In genomic region chr12:111791507-111791906, GRCh38 we compare ENCODE assay signal across 32 cellular contexts. TPM values are rescaled to one million over a fixed set of nuclear protein-coding genes. Genes with fewer than 3 reads are reported as not detected.
DNase-seq lines count a peak whose midpoint lies in the region; ATAC-seq, FAIRE-seq and TF ChIP-seq lines count a peak whose summit lies in the region.
"Had no signal": no experiment of that assay in that cellular context is flagged by ENCODE, and none has a peak within 500 bp of the region (broad histone marks: within the 10 kb centered on the region; RNA-seq: fewer than 3 reads in every experiment).

No MANE protein-coding gene starts in this region.

- peak in 1 of 4 donors; percentile 3 for ATAC-seq in heart left ventricle
- no peak for ATAC-seq in left ventricle myocardium superior
- ATAC-seq in psoas muscle = peak in 3 of 4 donors; percentile 15 to 29 (median 28)
- peak; percentile 15 to 44 for ATAC-seq in upper lobe of left lung (ENCODE audit: low FRiP score in 2 of 2)
- ATAC-seq: activated CD8-positive, alpha-beta memory T cell treated with anti-CD3 and anti-CD28 coated beads, Interleukin-2, amount 10 ng/mL, durations not matched to agents 7 days and 5 days; T-cell had no signal

- H3K4me3 ChIP-seq in heart left ventricle (no peak overlapping the region), kidney (ENCODE audit: low read length in 2 of 2) (no peak overlapping the region), psoas muscle (no peak overlapping the region), upper lobe of left lung (no peak overlapping the region)
- H3K4me3 ChIP-seq in CD4-positive, alpha-beta memory T cell (ENCODE audit: low read length in 2 of 2) = no peak overlapping the region
- H3K4me3 ChIP-seq: cardiac muscle cell, colonic mucosa, GM23248 had no signal

- H3K9me3 ChIP-seq in heart left ventricle (no peaks in the 10 kb centered on the region), kidney (ENCODE audit: control insufficient read depth in 1 of 2, low read length in 2 of 2) (no peaks in the 10 kb centered on the region), psoas muscle (no peaks in the 10 kb centered on the region), upper lobe of left lung (no peaks in the 10 kb centered on the region)
- no peaks in the 10 kb centered on the region for H3K9me3 ChIP-seq in CD4-positive, alpha-beta memory T cell (ENCODE audit: control insufficient read depth in 1 of 2, low read length in 2 of 2)
- H3K9me3 ChIP-seq: colonic mucosa had no signal

- H3K9me3 Mint-ChIP-seq in CD4-positive, alpha-beta memory T cell = no peaks in the 10 kb centered on the region
- H3K9me3 Mint-ChIP-seq: activated CD4-positive, alpha-beta T cell treated with anti-CD3 and anti-CD28 coated beads, Interleukin-2, amount 10 ng/mL, durations not matched to agents 7 days and 5 days; activated naive CD8-positive, alpha-beta T cell treated with anti-CD3 and anti-CD28 coated beads, Interleukin-2, amount 10 ng/mL, durations not matched to agents 7 days and 5 days; CD4-positive, alpha-beta T cell; IgD-negative memory B cell; nephron; T-cell; type B pancreatic cell had no signal

- no peak for FAIRE-seq in kidney (lab: Jason Lieb, UNC)
- FAIRE-seq: astrocyte, GM18507, GM19239 had no signal

- CTCF ChIA-PET in CD4-positive, alpha-beta memory T cell (lab: Charles Lee; ENCODE audit: partially characterized antibody) = interaction anchor here (1.6 kb wide), 1 partner anchor 21 kb away, joined by 6 read pairs; no protein-coding TSS in a partner anchor

- no peaks in the 10 kb centered on the region for H3K36me3 Mint-ChIP-seq in CD4-positive, alpha-beta memory T cell
- H3K36me3 Mint-ChIP-seq: activated CD8-positive, alpha-beta memory T cell treated with anti-CD3 and anti-CD28 coated beads, Interleukin-2, amount 10 ng/mL, durations not matched to agents 7 days and 5 days; activated naive CD8-positive, alpha-beta T cell treated with anti-CD3 and anti-CD28 coated beads, Interleukin-2, amount 10 ng/mL, durations not matched to agents 7 days and 5 days; T-cell; type B pancreatic cell had no signal

- no peak overlapping the region for H3K4me3 Mint-ChIP-seq in CD4-positive, alpha-beta memory T cell
- H3K4me3 Mint-ChIP-seq: activated CD4-positive, alpha-beta T cell treated with anti-CD3 and anti-CD28 coated beads, Interleukin-2, amount 10 ng/mL, durations not matched to agents 7 days and 5 days; activated CD8-positive, alpha-beta memory T cell treated with anti-CD3 and anti-CD28 coated beads, Interleukin-2, amount 10 ng/mL, durations not matched to agents 7 days and 5 days; activated naive CD8-positive, alpha-beta T cell treated with anti-CD3 and anti-CD28 coated beads, Interleukin-2, amount 10 ng/mL, durations not matched to agents 7 days and 5 days; CD4-positive, alpha-beta T cell; nephron; T-cell; type B pancreatic cell had no signal

- no peak for DNase-seq in heart left ventricle
- DNase-seq in left ventricle myocardium superior = no peak
- DNase-seq in kidney = peak; percentile 77
- no peak for DNase-seq in psoas muscle
- no peak for DNase-seq in upper lobe of left lung
- DNase-seq in activated CD4-positive, CD25-positive, alpha-beta regulatory T cell (lab: John Stamatoyannopoulos, UW) = no peak
- no peak for DNase-seq in CD4-positive, alpha-beta memory T cell
- no peak for DNase-seq in 8988T
- DNase-seq: activated CD4-positive, alpha-beta T cell treated with anti-CD3 and anti-CD28 coated beads, Interleukin-2, amount 10 ng/mL, durations not matched to agents 7 days and 5 days; activated CD8-positive, alpha-beta memory T cell treated with anti-CD3 and anti-CD28 coated beads, Interleukin-2, amount 10 ng/mL, durations not matched to agents 7 days and 5 days; activated gamma-delta T cell treated with Interleukin-2 at 50 U/mL for 16 hours; activated naive CD8-positive, alpha-beta T cell treated with anti-CD3 and anti-CD28 coated beads, Interleukin-2, amount 10 ng/mL, durations not matched to agents 7 days and 5 days; activated T-cell treated with anti-CD3 and anti-CD28 coated beads, Interleukin-2, amount 50 U/mL, for 48 hours; CD4-positive, alpha-beta T cell; effector CD8-positive, alpha-beta T cell; NCI-H1436 treated with DMSO at 0.1 percent for 48 hours; NCI-H2107; NCI-H446 treated with DMSO at 0.1 percent for 48 hours; NCI-H82; stimulated activated CD4-positive, alpha-beta T cell treated with anti-CD3 and anti-CD28 coated beads, Interleukin-4, amount 100 ng/mL, for 24 hours; T-cell; WERI-Rb-1 had no signal

- H3K4me1 Mint-ChIP-seq in CD4-positive, alpha-beta memory T cell = no peaks in the 10 kb centered on the region
- H3K4me1 Mint-ChIP-seq: activated CD4-positive, alpha-beta T cell treated with anti-CD3 and anti-CD28 coated beads, Interleukin-2, amount 10 ng/mL, durations not matched to agents 7 days and 5 days; activated CD8-positive, alpha-beta memory T cell treated with anti-CD3 and anti-CD28 coated beads, Interleukin-2, amount 10 ng/mL, durations not matched to agents 7 days and 5 days; activated naive CD8-positive, alpha-beta T cell treated with anti-CD3 and anti-CD28 coated beads, Interleukin-2, amount 10 ng/mL, durations not matched to agents 7 days and 5 days; nephron; T-cell had no signal

- TF ChIP-seq CTCF in heart left ventricle (IDR thresholded peaks at IDR 0.05) = no peak
- TF ChIP-seq CTCF in kidney (IDR thresholded peaks at IDR 0.05; ENCODE audit: borderline replicate concordance, extremely low read depth, insufficient read depth) = no peak
- TF ChIP-seq CTCF in psoas muscle (IDR thresholded peaks at IDR 0.05) = no peak
- TF ChIP-seq CTCF in upper lobe of left lung (IDR thresholded peaks at IDR 0.05) = no peak

- H3K27ac Mint-ChIP-seq in CD4-positive, alpha-beta memory T cell = no peak overlapping the region
- H3K27ac Mint-ChIP-seq: activated CD4-positive, alpha-beta T cell treated with anti-CD3 and anti-CD28 coated beads, Interleukin-2, amount 10 ng/mL, durations not matched to agents 7 days and 5 days; activated CD8-positive, alpha-beta memory T cell treated with anti-CD3 and anti-CD28 coated beads, Interleukin-2, amount 10 ng/mL, durations not matched to agents 7 days and 5 days; activated naive CD8-positive, alpha-beta T cell treated with anti-CD3 and anti-CD28 coated beads, Interleukin-2, amount 10 ng/mL, durations not matched to agents 7 days and 5 days; CD4-positive, alpha-beta T cell; IgD-negative memory B cell; T-cell; type B pancreatic cell had no signal

- peaks cover 0 to 9% (median 0%) of the 10 kb centered on the region in 12 donors for H3K4me1 ChIP-seq in heart left ventricle
- peaks cover 3 to 25% of the 10 kb centered on the region in 2 donors for H3K4me1 ChIP-seq in kidney (ENCODE audit: control insufficient read depth in 1 of 2, insufficient read depth in 1 of 2, low read depth in 1 of 2, low read length in 2 of 2)
- H3K4me1 ChIP-seq in psoas muscle = peaks cover 9% of the 10 kb centered on the region
- H3K4me1 ChIP-seq in upper lobe of left lung = peaks cover 0 to 14% (median 12%) of the 10 kb centered on the region in 4 donors
- no peaks in the 10 kb centered on the region for H3K4me1 ChIP-seq in CD4-positive, alpha-beta memory T cell (ENCODE audit: insufficient read depth, low read length)
- H3K4me1 ChIP-seq: colonic mucosa had no signal

- TF ChIP-seq POLR2A in heart left ventricle (IDR thresholded peaks at IDR 0.05) (no peak), upper lobe of left lung (IDR thresholded peaks at IDR 0.05) (no peak)

- no peak for TF ChIP-seq EP300 in upper lobe of left lung (IDR thresholded peaks at IDR 0.05)

- POLR2A ChIA-PET in CD4-positive, alpha-beta memory T cell (lab: Charles Lee; ENCODE audit: partially characterized antibody) = no interaction called here

- peak overlapping the region in 11 of 12 donors; percentile 51 to 84 (median 71) for H3K27ac ChIP-seq in heart left ventricle
- peak overlapping the region; percentile 67 to 90 for H3K27ac ChIP-seq in kidney (ENCODE audit: low read depth in 2 of 2, low read length in 2 of 2)
- H3K27ac ChIP-seq in psoas muscle = peak overlapping the region; percentile 77
- peak overlapping the region in 3 of 4 donors; percentile 22 to 38 (median 29) for H3K27ac ChIP-seq in upper lobe of left lung
- H3K27ac ChIP-seq in CD4-positive, alpha-beta memory T cell (ENCODE audit: low read depth, low read length) = no peak overlapping the region
- H3K27ac ChIP-seq: 22Rv1, cardiac muscle cell, GM23248, WERI-Rb-1 had no signal

- peaks cover 0 to 96% (median 80%) of the 10 kb centered on the region in 9 donors for H3K36me3 ChIP-seq in heart left ventricle
- H3K36me3 ChIP-seq in kidney (ENCODE audit: control insufficient read depth in 1 of 2, insufficient read depth in 2 of 2, low read length in 2 of 2) = peaks cover 32 to 44% of the 10 kb centered on the region in 2 donors
- peaks cover 0 to 87% of the 10 kb centered on the region in 2 donors for H3K36me3 ChIP-seq in psoas muscle (ENCODE audit: insufficient read depth in 1 of 2, low read depth in 1 of 2)
- H3K36me3 ChIP-seq in upper lobe of left lung = peaks cover 58 to 99% (median 85%) of the 10 kb centered on the region in 4 donors
- H3K36me3 ChIP-seq in CD4-positive, alpha-beta memory T cell (ENCODE audit: insufficient read depth, low read length) = no peaks in the 10 kb centered on the region
- H3K36me3 ChIP-seq: WERI-Rb-1 had no signal

- H3K9ac ChIP-seq in kidney (ENCODE audit: low read length in 2 of 2) = peak overlapping the region in 1 of 2 donors; percentile 70
- H3K9ac ChIP-seq: GM23248 had no signal

- intact Hi-C loops in heart left ventricle (cut with DNase I) = loop anchor here in 2 of 10 donors (5.0 kb wide), 2 partner anchors 34 to 39 kb away; no protein-coding TSS in a partner anchor
- intact Hi-C loops in left ventricle myocardium superior (cut with micrococcal nuclease) = no loop called here
- intact Hi-C loops in kidney (cut with DNase I) = no loop called here
- intact Hi-C loops in psoas muscle (cut with DNase I) = no loop called here
- intact Hi-C loops in CD4-positive, alpha-beta memory T cell (cut with micrococcal nuclease) = no loop called here

- no peaks in the 10 kb centered on the region for H3K27me3 Mint-ChIP-seq in CD4-positive, alpha-beta memory T cell
- H3K27me3 Mint-ChIP-seq: activated CD4-positive, alpha-beta T cell treated with anti-CD3 and anti-CD28 coated beads, Interleukin-2, amount 10 ng/mL, durations not matched to agents 7 days and 5 days; activated CD8-positive, alpha-beta memory T cell treated with anti-CD3 and anti-CD28 coated beads, Interleukin-2, amount 10 ng/mL, durations not matched to agents 7 days and 5 days; activated naive CD8-positive, alpha-beta T cell treated with anti-CD3 and anti-CD28 coated beads, Interleukin-2, amount 10 ng/mL, durations not matched to agents 7 days and 5 days; CD4-positive, alpha-beta T cell; IgD-negative memory B cell; T-cell; type B pancreatic cell had no signal

- no peaks in the 10 kb centered on the region for H3K27me3 ChIP-seq in heart left ventricle
- no peaks in the 10 kb centered on the region for H3K27me3 ChIP-seq in psoas muscle (ENCODE audit: insufficient read depth in 3 of 3, low read length in 2 of 3)
- no peaks in the 10 kb centered on the region for H3K27me3 ChIP-seq in upper lobe of left lung
- H3K27me3 ChIP-seq in CD4-positive, alpha-beta memory T cell (ENCODE audit: insufficient read depth, low read length) = no peaks in the 10 kb centered on the region
- H3K27me3 ChIP-seq: cardiac muscle cell, colonic mucosa had no signal

- WGBS in heart left ventricle, 4 donors = 79 to 91% (median 91%) methylated on average over 6 to 8 of the region's 8 CpGs
- whole genome bisulfite sequencing in psoas muscle, 3 donors = 72 to 88% (median 84%) methylated on average over 8 of the region's 8 CpGs
- WGBS in upper lobe of left lung, 2 donors = 87 to 88% methylated on average over 4 to 7 of the region's 8 CpGs

RNA-seq across cellular contexts. Expression of gene ALDH2, which starts 24.8 kb away (rescaled TPM):
- total RNA-seq in heart left ventricle (100 to 1,000 TPM; 176 to 303 (median 260) TPM), left ventricle myocardium superior (410 TPM), kidney (178 TPM), psoas muscle (100 to 1,000 TPM; 135 to 212 (median 158) TPM), upper lobe of left lung (100 to 1,000 TPM; 138 to 573 (median 265) TPM)
- polyA plus RNA-seq in heart left ventricle (100 to 1,000 TPM; 135 to 176 TPM), kidney (ENCODE audit: insufficient read depth, low read depth, low replicate concordance) (318 TPM), psoas muscle (100 to 1,000 TPM in 1 of 3 donors, 10 to 100 TPM in 2; 66.6 to 129 (median 90.4) TPM)
- total RNA-seq in CD4-positive, alpha-beta memory T cell = 1 to 10 TPM; 3.0 to 3.1 TPM
- polyA plus RNA-seq in CD4-positive, alpha-beta memory T cell = under 1 TPM; 0.47 to 0.53 TPM

RNA-seq across cellular contexts. Expression of gene MAPKAPK5, which starts 50.5 kb away (rescaled TPM):
- total RNA-seq in heart left ventricle = 10 to 100 TPM; 20.2 to 28.7 (median 25.2) TPM
- polyA plus RNA-seq in heart left ventricle = 10 to 100 TPM in 1 of 2 donors, 1 to 10 TPM in 1; 8.0 to 27.5 TPM
- total RNA-seq in left ventricle myocardium superior = 24.8 TPM
- total RNA-seq in kidney = 45.7 TPM
- polyA plus RNA-seq in kidney (ENCODE audit: insufficient read depth, low read depth, low replicate concordance) = 20.5 TPM
- total RNA-seq in psoas muscle = 10 to 100 TPM; 23.9 to 36.0 (median 31.0) TPM
- polyA plus RNA-seq in psoas muscle = 10 to 100 TPM; 21.7 to 41.2 (median 39.8) TPM
- 10 to 100 TPM; 27.2 to 60.8 (median 42.3) TPM for total RNA-seq in upper lobe of left lung
- total RNA-seq in CD4-positive, alpha-beta memory T cell = 10 to 100 TPM; 59.6 to 68.1 TPM
- polyA plus RNA-seq in CD4-positive, alpha-beta memory T cell = 10 to 100 TPM; 36.6 to 43.0 TPM

Comparison
In these comparisons a context has a peak if more than half of its experiments do, and no peak if none do; other contexts are left out.
1. RNA of gene ALDH2, which starts 24.8 kb away (total RNA-seq): 410 TPM in left ventricle myocardium superior (single experiment), 138 to 573 TPM in upper lobe of left lung, 176 to 303 TPM in heart left ventricle, 178 TPM in kidney (single experiment) and 135 to 212 TPM in psoas muscle; 3.0 to 3.1 TPM in CD4-positive, alpha-beta memory T cell; every median in the first group is over 10 times any median in the second.